1 cellular context compared by ENCODE assay signal in the genomic region with DNA sequence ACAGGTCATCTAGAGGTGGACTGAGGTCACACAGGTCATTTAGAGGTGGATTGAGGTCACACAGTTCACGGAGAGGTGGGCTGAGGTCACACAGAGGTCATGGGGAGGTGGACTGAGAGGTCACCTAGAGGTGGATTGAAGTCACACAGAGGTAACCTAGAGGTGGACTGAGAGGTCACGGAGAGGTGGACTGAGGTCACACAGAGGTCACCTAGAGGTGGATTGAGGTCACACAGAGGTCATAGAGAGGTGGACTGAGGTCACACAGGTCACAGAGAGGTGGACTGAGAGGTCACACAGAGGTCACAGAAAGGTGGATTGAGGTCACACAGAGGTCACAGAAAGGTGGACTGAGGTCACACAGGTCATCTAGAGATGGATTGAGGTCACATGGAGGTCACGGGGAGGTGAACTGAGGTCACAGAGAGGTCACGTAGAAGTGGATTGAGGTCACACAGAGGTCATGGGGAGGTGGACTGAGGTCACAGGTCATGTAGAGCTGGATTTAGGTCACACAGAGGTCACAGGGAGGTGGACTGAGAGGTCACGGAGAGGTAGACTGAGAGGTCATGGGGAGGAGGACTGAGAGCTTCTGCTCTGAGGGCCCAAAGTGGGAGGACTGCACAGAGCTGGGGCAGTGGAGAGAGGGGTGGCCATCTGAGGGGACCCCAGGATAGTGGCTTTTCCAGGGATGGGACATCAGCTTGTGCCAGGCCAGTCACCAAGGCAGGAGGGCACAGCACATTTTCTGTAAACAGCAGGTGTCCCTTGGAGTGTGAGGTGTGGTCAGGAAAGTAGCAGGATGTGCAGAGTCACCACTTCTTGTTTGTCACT.
TF ChIP-seq lines count a peak whose summit lies in the region.

No MANE protein-coding gene starts in this region.

TF ChIP-seq in WTC11, 78 proteins besides CTCF, POLR2A, EP300 and RAD21 (continued from another document):
- no peak for TF ChIP-seq JUN (CRISPR knock-in tag; IDR thresholded peaks at IDR 0.05)
- no peak for TF ChIP-seq SP1 (CRISPR knock-in tag; conservative IDR thresholded peaks at IDR 0.05)
- no peak for TF ChIP-seq ETV6 (CRISPR knock-in tag; IDR thresholded peaks at IDR 0.05)
- no peak for TF ChIP-seq HMGA2 (CRISPR knock-in tag; IDR thresholded peaks at IDR 0.05)
- TF ChIP-seq ZNF416 (CRISPR knock-in tag; IDR thresholded peaks at IDR 0.05), result no peak
- no peak for TF ChIP-seq ZSCAN18 (CRISPR knock-in tag; IDR thresholded peaks at IDR 0.05)
- TF ChIP-seq EMX1 (CRISPR knock-in tag; IDR thresholded peaks at IDR 0.05), result no peak
- no peak for TF ChIP-seq ZNF512 (CRISPR knock-in tag; IDR thresholded peaks at IDR 0.05; ENCODE audit: borderline replicate concordance)
- TF ChIP-seq CBFB (CRISPR knock-in tag; IDR thresholded peaks at IDR 0.05; ENCODE audit: low read depth), result no peak
- TF ChIP-seq TEAD4 (CRISPR knock-in tag; IDR thresholded peaks at IDR 0.05), result no peak
- TF ChIP-seq, protein P1, sequence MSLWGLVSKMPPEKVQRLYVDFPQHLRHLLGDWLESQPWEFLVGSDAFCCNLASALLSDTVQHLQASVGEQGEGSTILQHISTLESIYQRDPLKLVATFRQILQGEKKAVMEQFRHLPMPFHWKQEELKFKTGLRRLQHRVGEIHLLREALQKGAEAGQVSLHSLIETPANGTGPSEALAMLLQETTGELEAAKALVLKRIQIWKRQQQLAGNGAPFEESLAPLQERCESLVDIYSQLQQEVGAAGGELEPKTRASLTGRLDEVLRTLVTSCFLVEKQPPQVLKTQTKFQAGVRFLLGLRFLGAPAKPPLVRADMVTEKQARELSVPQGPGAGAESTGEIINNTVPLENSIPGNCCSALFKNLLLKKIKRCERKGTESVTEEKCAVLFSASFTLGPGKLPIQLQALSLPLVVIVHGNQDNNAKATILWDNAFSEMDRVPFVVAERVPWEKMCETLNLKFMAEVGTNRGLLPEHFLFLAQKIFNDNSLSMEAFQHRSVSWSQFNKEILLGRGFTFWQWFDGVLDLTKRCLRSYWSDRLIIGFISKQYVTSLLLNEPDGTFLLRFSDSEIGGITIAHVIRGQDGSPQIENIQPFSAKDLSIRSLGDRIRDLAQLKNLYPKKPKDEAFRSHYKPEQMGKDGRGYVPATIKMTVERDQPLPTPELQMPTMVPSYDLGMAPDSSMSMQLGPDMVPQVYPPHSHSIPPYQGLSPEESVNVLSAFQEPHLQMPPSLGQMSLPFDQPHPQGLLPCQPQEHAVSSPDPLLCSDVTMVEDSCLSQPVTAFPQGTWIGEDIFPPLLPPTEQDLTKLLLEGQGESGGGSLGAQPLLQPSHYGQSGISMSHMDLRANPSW (CRISPR knock-in tag; conservative IDR thresholded peaks at IDR 0.05; ENCODE audit: low read depth), result no peak
- no peak for TF ChIP-seq E2F1 (CRISPR knock-in tag; IDR thresholded peaks at IDR 0.05)
- no peak for TF ChIP-seq USF2 (CRISPR knock-in tag; IDR thresholded peaks at IDR 0.05)
- TF ChIP-seq, protein P2, sequence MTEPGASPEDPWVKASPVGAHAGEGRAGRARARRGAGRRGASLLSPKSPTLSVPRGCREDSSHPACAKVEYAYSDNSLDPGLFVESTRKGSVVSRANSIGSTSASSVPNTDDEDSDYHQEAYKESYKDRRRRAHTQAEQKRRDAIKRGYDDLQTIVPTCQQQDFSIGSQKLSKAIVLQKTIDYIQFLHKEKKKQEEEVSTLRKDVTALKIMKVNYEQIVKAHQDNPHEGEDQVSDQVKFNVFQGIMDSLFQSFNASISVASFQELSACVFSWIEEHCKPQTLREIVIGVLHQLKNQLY (CRISPR knock-in tag; IDR thresholded peaks at IDR 0.05), result no peak
- TF ChIP-seq SOX15 (CRISPR knock-in tag; IDR thresholded peaks at IDR 0.05), result no peak
- TF ChIP-seq FOXP4 (CRISPR knock-in tag; IDR thresholded peaks at IDR 0.05), result no peak
- no peak for TF ChIP-seq ATF1 (CRISPR knock-in tag; IDR thresholded peaks at IDR 0.05)
TF ChIP-seq in WTC11: peak in this region for 0.
